In the genomic region with DNA sequence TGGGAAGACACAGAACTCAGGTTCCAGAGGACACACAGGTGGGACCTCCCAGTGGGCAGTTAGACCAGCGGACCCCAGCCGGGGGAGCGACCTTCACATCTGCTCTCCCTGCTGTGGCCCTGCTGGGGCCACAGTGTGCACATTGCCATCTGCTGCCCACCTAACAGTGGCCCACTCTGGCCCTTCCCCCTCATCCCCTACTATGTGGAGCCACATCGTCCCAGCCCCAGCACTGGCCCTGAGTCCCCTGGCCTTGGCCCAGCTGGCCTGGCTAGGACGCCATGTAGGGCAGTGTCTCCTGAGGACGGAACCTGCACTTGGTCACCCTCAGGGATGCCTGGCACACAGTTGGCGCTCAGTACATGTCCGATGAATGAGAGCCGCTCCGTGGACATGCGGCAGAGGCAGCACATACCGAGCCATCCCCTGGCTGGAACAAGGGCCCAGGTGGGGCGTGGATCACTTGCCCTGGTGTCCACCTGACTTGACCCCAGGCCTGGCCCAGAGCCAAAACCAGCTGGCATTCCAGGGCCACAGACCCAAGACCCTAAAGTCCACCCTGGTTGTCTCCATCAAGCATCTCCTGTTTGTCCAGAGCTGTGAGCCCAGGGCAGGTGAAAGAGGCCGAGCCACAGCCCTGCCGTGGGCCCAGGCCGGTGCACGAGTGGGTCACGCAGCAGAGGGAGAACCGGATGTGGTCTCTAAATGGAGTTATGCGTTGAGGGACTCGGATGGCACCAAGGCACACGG, we compare ENCODE assay signal across 15 cellular contexts.
DNase-seq lines count a peak whose midpoint lies in the region; ATAC-seq and TF ChIP-seq lines count a peak whose summit lies in the region.
"Had no signal": no experiment of that assay in that cellular context is flagged by ENCODE, and none has a peak within 500 bp of the region (broad histone marks: within the 10 kb centered on the region; RNA-seq: fewer than 3 reads in every experiment).

No MANE protein-coding gene starts in this region.

- no peaks in the 10 kb centered on the region for H3K79me2 ChIP-seq in OCI-LY3 (ENCODE audit: low read length)

- H3K9me3 Mint-ChIP-seq in activated naive CD4-positive, alpha-beta T cell treated with anti-CD3 and anti-CD28 coated beads, Interleukin-2, amount 50 U/mL, for 24 hours = no peaks in the 10 kb centered on the region
- no peaks in the 10 kb centered on the region for H3K9me3 Mint-ChIP-seq in activated naive CD4-positive, alpha-beta T cell treated with anti-CD3 and anti-CD28 coated beads, Interleukin-2, amount 50 U/mL, for 72 hours
- H3K9me3 Mint-ChIP-seq: activated T-helper 2 cell treated with anti-CD3 and anti-CD28 coated beads, Interferon-gamma antibody, Interleukin-2, Interleukin-4, amounts not matched to agents 10 μg/mL and 5 μg/mL and 100 μg/mL, durations not matched to agents 14 hours and 24 hours and 36 hours had no signal

- H3K36me3 ChIP-seq in OCI-LY3 (replicated peaks; ENCODE audit: low read depth, low read length) (no peaks in the 10 kb centered on the region), sigmoid colon (no peaks in the 10 kb centered on the region)

- H3K4me3 Mint-ChIP-seq in activated naive CD4-positive, alpha-beta T cell treated with anti-CD3 and anti-CD28 coated beads, Interleukin-2, amount 50 U/mL, for 24 hours = no peak overlapping the region
- H3K4me3 Mint-ChIP-seq: naive thymus-derived CD8-positive, alpha-beta T cell had no signal

- TF ChIP-seq POLR2A in sigmoid colon (IDR thresholded peaks at IDR 0.05) = no peak

- ATAC-seq in activated naive CD4-positive, alpha-beta T cell treated with anti-CD3 and anti-CD28 coated beads, Interleukin-2, amount 50 U/mL, for 72 hours = no peak
- ATAC-seq in left colon (no peak), HG03280 (IDR thresholded peaks at IDR 0.05; ENCODE audit: unreplicated experiment) (no peak)
- ATAC-seq: naive thymus-derived CD8-positive, alpha-beta T cell had no signal

- WGBS in sigmoid colon, 2 donors = 72 to 88% methylated on average over 22 of the region's 22 CpGs

- peaks cover 13% of the 10 kb centered on the region for H3K27me3 Mint-ChIP-seq in activated naive CD4-positive, alpha-beta T cell treated with anti-CD3 and anti-CD28 coated beads, Interleukin-2, amount 50 U/mL, for 24 hours

- no peak overlapping the region for H3K9ac ChIP-seq in OCI-LY3 (ENCODE audit: low read length)

- peak overlapping the region; percentile 41 for H3K27ac Mint-ChIP-seq in activated naive CD4-positive, alpha-beta T cell treated with anti-CD3 and anti-CD28 coated beads, Interleukin-2, amount 50 U/mL, for 24 hours
- no peak overlapping the region for H3K27ac Mint-ChIP-seq in activated naive CD4-positive, alpha-beta T cell treated with anti-CD3 and anti-CD28 coated beads, Interleukin-2, amount 50 U/mL, for 72 hours
- H3K27ac Mint-ChIP-seq: activated T-helper 2 cell treated with anti-CD3 and anti-CD28 coated beads, Interferon-gamma antibody, Interleukin-2, Interleukin-4, amounts not matched to agents 10 μg/mL and 5 μg/mL and 100 μg/mL, durations not matched to agents 14 hours and 24 hours and 36 hours; naive thymus-derived CD8-positive, alpha-beta T cell had no signal

- H3K36me3 Mint-ChIP-seq in activated naive CD4-positive, alpha-beta T cell treated with anti-CD3 and anti-CD28 coated beads, Interleukin-2, amount 50 U/mL, for 24 hours = no peaks in the 10 kb centered on the region
- no peaks in the 10 kb centered on the region for H3K36me3 Mint-ChIP-seq in activated naive CD4-positive, alpha-beta T cell treated with anti-CD3 and anti-CD28 coated beads, Interleukin-2, amount 50 U/mL, for 72 hours
- H3K36me3 Mint-ChIP-seq: naive thymus-derived CD8-positive, alpha-beta T cell had no signal

- H3K27ac ChIP-seq in OCI-LY3 (ENCODE audit: low read length) (no peak overlapping the region), sigmoid colon (no peak overlapping the region)

- intact Hi-C loops in left colon (cut with DNase I, micrococcal nuclease) = no loop called here
- intact Hi-C loops in sigmoid colon (cut with DNase I) = no loop called here

- TF ChIP-seq EP300 in sigmoid colon (IDR thresholded peaks at IDR 0.05) = no peak

- H3K4me1 ChIP-seq in OCI-LY3 (ENCODE audit: low read length) = peaks cover 3% of the 10 kb centered on the region; the same call in 1 of the 2 replicates
- H3K4me1 ChIP-seq in sigmoid colon = peaks cover 0 to 15% (median 13%) of the 10 kb centered on the region in 4 donors

- H3K9me3 ChIP-seq in OCI-LY3 (ENCODE audit: insufficient read depth, low read length) (no peaks in the 10 kb centered on the region), sigmoid colon (no peaks in the 10 kb centered on the region)

- H3K4me3 ChIP-seq in OCI-LY3 (ENCODE audit: low read length) (no peak overlapping the region), sigmoid colon (no peak overlapping the region)

- peak overlapping the region; percentile 36; the same call in 1 of the 2 replicates for H3K4me2 ChIP-seq in OCI-LY3 (ENCODE audit: low read length)

- TF ChIP-seq CTCF in OCI-LY3 (IDR thresholded peaks at IDR 0.05; ENCODE audit: low read depth, low read length) = no peak
- TF ChIP-seq CTCF in sigmoid colon (IDR thresholded peaks at IDR 0.05) = no peak

- no peaks in the 10 kb centered on the region for H4K20me1 ChIP-seq in OCI-LY3 (ENCODE audit: insufficient read depth, low read length)

- no peak for DNase-seq in activated naive CD4-positive, alpha-beta T cell treated with anti-CD3 and anti-CD28 coated beads, Interleukin-2, amount 50 U/mL, for 72 hours (ENCODE audit: low spot score in 2 of 2)
- peak; percentile 3 to 25 for DNase-seq in left colon
- DNase-seq in sigmoid colon = peak; percentile 61
- DNase-seq in superior temporal gyrus (ENCODE audit: extremely low spot score) = no peak
- DNase-seq in activated gamma-delta T cell (lab: John Stamatoyannopoulos, UW) = no peak
- DNase-seq: ACHN, DMS 273 treated with DMSO at 0.1 percent for 48 hours, GOT3, NCI-H82, T-helper 9 cell had no signal

- peaks cover 6% of the 10 kb centered on the region; the same call in 1 of the 2 replicates for H3K27me3 ChIP-seq in OCI-LY3 (ENCODE audit: low read depth, low read length)
- peaks cover 0 to 43% (median 8%) of the 10 kb centered on the region in 3 donors for H3K27me3 ChIP-seq in sigmoid colon

- H2AFZ ChIP-seq in OCI-LY3 (ENCODE audit: low read depth, low read length) = peak overlapping the region; percentile 69; the same call in 1 of the 2 replicates

- no peaks in the 10 kb centered on the region for H3K4me1 Mint-ChIP-seq in activated naive CD4-positive, alpha-beta T cell treated with anti-CD3 and anti-CD28 coated beads, Interleukin-2, amount 50 U/mL, for 24 hours

Comparison
In these comparisons a context has a peak if more than half of its experiments do, and no peak if none do; other contexts are left out.
1. DNase-seq: peak in left colon (2 of 2) and sigmoid colon (single experiment); none in activated naive CD4-positive, alpha-beta T cell treated with anti-CD3 and anti-CD28 coated beads, Interleukin-2, amount 50 U/mL, for 72 hours (0 of 2), superior temporal gyrus (single experiment) and activated gamma-delta T cell (single experiment).